ENCODE assay signal across 31 cellular contexts in the genomic region with DNA sequence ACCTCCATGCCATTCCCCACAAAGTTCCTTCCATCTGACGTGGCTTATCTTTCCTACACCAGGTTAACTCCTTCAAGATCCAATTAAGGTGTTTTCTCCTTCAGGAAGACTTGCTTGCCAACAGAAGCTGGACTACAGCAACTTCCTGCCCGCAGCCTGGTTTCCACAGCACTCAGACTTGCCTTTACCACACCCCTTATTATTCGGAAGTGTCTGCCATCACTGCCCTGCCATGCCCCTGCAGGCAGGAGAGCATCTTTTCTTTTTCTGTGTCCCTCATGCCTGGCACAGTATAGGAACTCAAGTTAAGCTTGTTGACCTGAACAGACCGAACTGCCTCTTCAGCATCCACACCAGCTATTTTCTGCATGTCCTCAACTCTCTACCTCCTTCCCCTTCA.
"Had no signal": no experiment of that assay in that cellular context is flagged by ENCODE, and none has a peak within 500 bp of the region (broad histone marks: within the 10 kb centered on the region; RNA-seq: fewer than 3 reads in every experiment).

No MANE protein-coding gene starts in this region.

- H3K9me3 Mint-ChIP-seq: activated CD4-positive, alpha-beta memory T cell treated with anti-CD3 and anti-CD28 coated beads for 36 hours; activated CD4-positive, alpha-beta T cell treated with anti-CD3 and anti-CD28 coated beads, Interleukin-2, amount 10 ng/mL, durations not matched to agents 24 days and 14 days; activated T-cell treated with anti-CD3 and anti-CD28 coated beads, Interleukin-2, amount 50 U/mL, for 4 hours; stimulated activated naive CD8-positive, alpha-beta T cell treated with anti-CD3 and anti-CD28 coated beads, Interleukin-15, Interleukin-2, amounts not matched to agents 100 ng/mL and 50 ng/mL, for 24 hours; T-helper 1 cell treated with Interleukin-12 subunit alpha and Interleukin-12 subunit beta and Interleukin-4 antibody, amounts not matched to agents 30 μg/mL and 1 μg/mL, for 36 hours; type B pancreatic cell had no signal

- H3K27ac Mint-ChIP-seq: activated CD4-positive, alpha-beta memory T cell treated with anti-CD3 and anti-CD28 coated beads for 36 hours; activated CD4-positive, alpha-beta T cell treated with anti-CD3 and anti-CD28 coated beads, Interleukin-2, amount 10 ng/mL, durations not matched to agents 24 days and 14 days; stimulated activated naive CD8-positive, alpha-beta T cell treated with anti-CD3 and anti-CD28 coated beads, Interleukin-15, Interleukin-2, amounts not matched to agents 100 ng/mL and 50 ng/mL, for 24 hours; type B pancreatic cell had no signal

- H3K36me3 ChIP-seq: adrenal gland, colonic mucosa, esophagus squamous epithelium, left ventricle myocardium inferior, pancreas, prostate gland, uterus, WERI-Rb-1 had no signal

- H3K27ac ChIP-seq: adrenal gland, body of pancreas, colonic mucosa, epithelial cell of prostate, esophagus squamous epithelium, left ventricle myocardium inferior, pancreas, prostate gland, skin epidermis, uterus, WERI-Rb-1 had no signal

- H3K4me1 ChIP-seq: adrenal gland, body of pancreas, colonic mucosa, pancreas, prostate gland, uterus had no signal

- H3K4me3 ChIP-seq: adrenal gland, body of pancreas, colonic mucosa, esophagus squamous epithelium, left ventricle myocardium inferior, mucosa of descending colon, pancreas, prostate gland, skin epidermis, uterus had no signal

- H3K4me3 Mint-ChIP-seq: activated CD4-positive, alpha-beta memory T cell treated with anti-CD3 and anti-CD28 coated beads for 36 hours; activated CD4-positive, alpha-beta T cell treated with anti-CD3 and anti-CD28 coated beads, Interleukin-2, amount 10 ng/mL, durations not matched to agents 24 days and 14 days; activated T-cell treated with anti-CD3 and anti-CD28 coated beads, Interleukin-2, amount 50 U/mL, for 4 hours; stimulated activated naive CD8-positive, alpha-beta T cell treated with anti-CD3 and anti-CD28 coated beads, Interleukin-15, Interleukin-2, amounts not matched to agents 100 ng/mL and 50 ng/mL, for 24 hours; T-helper 1 cell treated with Interleukin-12 subunit alpha and Interleukin-12 subunit beta and Interleukin-4 antibody, amounts not matched to agents 30 μg/mL and 1 μg/mL, for 36 hours; type B pancreatic cell had no signal

- H3K36me3 Mint-ChIP-seq: activated CD4-positive, alpha-beta memory T cell treated with anti-CD3 and anti-CD28 coated beads for 36 hours; type B pancreatic cell had no signal

- H3K9me3 ChIP-seq: adrenal gland, body of pancreas, colonic mucosa, esophagus squamous epithelium, left ventricle myocardium inferior, mucosa of descending colon, pancreas, prostate gland, uterus had no signal

- DNase-seq: activated CD4-positive, alpha-beta memory T cell treated with anti-CD3 and anti-CD28 coated beads for 36 hours; activated CD4-positive, alpha-beta T cell treated with anti-CD3 and anti-CD28 coated beads, Interleukin-2, amount 10 ng/mL, durations not matched to agents 24 days and 14 days; activated naive CD4-positive, alpha-beta T cell; activated T-cell treated with anti-CD3 and anti-CD28 coated beads, Interleukin-2, amount 50 U/mL, for 4 hours; aorta; body of pancreas; cerebellar nuclear complex; colonic mucosa; effector CD8-positive, alpha-beta T cell; esophagus squamous epithelium; foreskin melanocyte; left ventricle myocardium inferior; mucosa of descending colon; pancreas; retina; stimulated activated CD4-positive, alpha-beta T cell treated with anti-CD3 and anti-CD28 coated beads, Interleukin-12 subunit alpha, Interleukin-12 subunit beta, amount 100 ng/mL, for 4 hours; stimulated activated CD4-positive, alpha-beta T cell treated with anti-CD3 and anti-CD28 coated beads, Interleukin-4, amount 100 ng/mL, for 24 hours; substantia nigra; T1000; uterus; WERI-Rb-1 had no signal

- ATAC-seq: activated CD4-positive, CD25-positive, alpha-beta regulatory T cell treated with anti-CD3 and anti-CD28 coated beads, Interleukin-2, amount 50 U/mL, for 24 hours; activated naive CD4-positive, alpha-beta T cell treated with anti-CD3 and anti-CD28 coated beads, Interleukin-2, amount 50 U/mL, for 72 hours; activated T-cell treated with anti-CD3 and anti-CD28 coated beads, Interleukin-2, amount 50 U/mL, for 4 hours; body of pancreas; mucosa of descending colon; pancreas; sciatic nerve had no signal

- H3K27me3 Mint-ChIP-seq: activated CD4-positive, alpha-beta memory T cell treated with anti-CD3 and anti-CD28 coated beads for 36 hours; activated CD4-positive, alpha-beta T cell treated with anti-CD3 and anti-CD28 coated beads, Interleukin-2, amount 10 ng/mL, durations not matched to agents 24 days and 14 days; stimulated activated naive CD8-positive, alpha-beta T cell treated with anti-CD3 and anti-CD28 coated beads, Interleukin-15, Interleukin-2, amounts not matched to agents 100 ng/mL and 50 ng/mL, for 24 hours had no signal
